Comparison of ENCODE assay signal across 8 cellular contexts in genomic region chr1:156592158-156592909, GRCh38. TPM values are rescaled to one million over a fixed set of nuclear protein-coding genes. Genes with fewer than 3 reads are reported as not detected.
DNase-seq lines count a peak whose midpoint lies in the region; ATAC-seq and TF ChIP-seq lines count a peak whose summit lies in the region.

No MANE protein-coding gene starts in this region.

- DNase-seq in H9 (no peak), T-helper 17 cell (no peak), C1 segment of cervical spinal cord (lab: John Stamatoyannopoulos, UW) (no peak)
- no peak for DNase-seq in stimulated activated CD4-positive, alpha-beta T cell treated with anti-CD3 and anti-CD28 coated beads, Interleukin-12 subunit alpha, Interleukin-12 subunit beta, amount 100 ng/mL, for 4 hours
- DNase-seq in activated effector memory CD4-positive, alpha-beta T cell treated with anti-CD3 and anti-CD28 coated beads, Interleukin-2, amount 50 U/mL, for 16 hours, result no peak

- H3K23me2 ChIP-seq in H9 (ENCODE audit: insufficient read length, low read depth, low read length, poor library complexity, severe bottlenecking), result peaks cover 3% of the 10 kb centered on the region

- no peaks in the 10 kb centered on the region for H3K9me3 Mint-ChIP-seq in H9

- TF ChIP-seq CTCF in H9 (conservative IDR thresholded peaks at IDR 0.05), result no peak
- no peak for TF ChIP-seq CTCF in gastroesophageal sphincter (IDR thresholded peaks at IDR 0.05)

- no peak overlapping the region for H3K56ac ChIP-seq in H9 (ENCODE audit: insufficient read length, low read depth, low read length)

- H2BK15ac ChIP-seq in H9 (ENCODE audit: low read depth, low read length), result no peak overlapping the region

- TF ChIP-seq EP300 in gastroesophageal sphincter (IDR thresholded peaks at IDR 0.05), result no peak

- peaks cover 0 to 48% of the 10 kb centered on the region in 2 donors for H3K36me3 ChIP-seq in gastroesophageal sphincter
- H3K36me3 ChIP-seq in skeletal muscle satellite cell (ENCODE audit: insufficient read depth, low read length), result peaks cover 42% of the 10 kb centered on the region

- no peak overlapping the region for H4K91ac ChIP-seq in H9 (ENCODE audit: insufficient read length, low read depth, low read length)

- peak overlapping the region; percentile 74 for H3K4me2 ChIP-seq in H9 (ENCODE audit: insufficient read depth, insufficient read length, low read length)
- H3K4me2 ChIP-seq in skeletal muscle satellite cell (ENCODE audit: low read length), result peak overlapping the region; percentile 93

- no peak overlapping the region for H2AFZ ChIP-seq in H9 (ENCODE audit: low read length)

- H3K4me3 ChIP-seq in gastroesophageal sphincter, result peak overlapping the region; percentile 80 to 83
- H3K4me3 ChIP-seq in skeletal muscle satellite cell (ENCODE audit: low read length), result peak overlapping the region; percentile 93

- H2BK20ac ChIP-seq in H9 (ENCODE audit: low read depth, low read length, poor library complexity, severe bottlenecking), result no peak overlapping the region

- no peak overlapping the region for H2BK5ac ChIP-seq in H9 (ENCODE audit: insufficient read length, low read length)

- TF ChIP-seq POLR2A in gastroesophageal sphincter (IDR thresholded peaks at IDR 0.05), result no peak

- H4K5ac ChIP-seq in H9 (ENCODE audit: insufficient read length, low read depth, low read length), result no peak overlapping the region

- H3K36me3 Mint-ChIP-seq in H9 (ENCODE audit: insufficient read depth in 1 of 3, low read depth in 3 of 3) (peaks cover 21 to 50% (median 39%) of the 10 kb centered on the region in 3 experiments; a peak in 6 of 7 replicates), T-helper 17 cell (ENCODE audit: low read depth) (peaks cover 14% of the 10 kb centered on the region)

- H3K4ac ChIP-seq in H9 (ENCODE audit: low read depth, low read length), result no peak overlapping the region

- H2AK5ac ChIP-seq in H9 (ENCODE audit: insufficient read length, low read length), result no peak overlapping the region

- H3K79me1 ChIP-seq in H9 (ENCODE audit: insufficient read depth, low read depth, low read length, poor library complexity, severe bottlenecking), result no peaks in the 10 kb centered on the region

- no peaks in the 10 kb centered on the region for H3K79me2 ChIP-seq in H9 (ENCODE audit: insufficient read depth, low read length)

- H2BK120ac ChIP-seq in H9 (ENCODE audit: low read depth, low read length, poor library complexity, severe bottlenecking), result no peak overlapping the region

- no CpG with 5 or more reads among the region's 16 CpGs for WGBS in H9 (ENCODE audit: extremely low coverage, insufficient read length, low lambda C conversion rate)
- 64 to 83% methylated on average over 5 to 8 of the region's 16 CpGs for WGBS in gastroesophageal sphincter (ENCODE audit: low coverage in 1 of 2), 2 donors

- H3K27ac Mint-ChIP-seq in H9 (peak overlapping the region in 2 of 3 experiments; percentile 9 to 45; a peak in 2 of 7 replicates), T-helper 17 cell (peak overlapping the region; percentile 76)

- H3K27me3 ChIP-seq in H9 (ENCODE audit: insufficient read depth, low read length), result no peaks in the 10 kb centered on the region
- no peaks in the 10 kb centered on the region for H3K27me3 ChIP-seq in gastroesophageal sphincter
- H3K27me3 ChIP-seq in skeletal muscle satellite cell (ENCODE audit: control insufficient read depth, insufficient read depth, low read length), result no peaks in the 10 kb centered on the region

- H3K23ac ChIP-seq in H9 (ENCODE audit: insufficient read length, low read depth, low read length), result no peak overlapping the region

- H3K9ac ChIP-seq in H9 (ENCODE audit: extremely low read depth, insufficient read length, low read length), result peak overlapping the region; percentile 63
- H3K9ac ChIP-seq in skeletal muscle satellite cell (ENCODE audit: low read depth, low read length), result peak overlapping the region; percentile 91

- H3K9me3 ChIP-seq in H9 (ENCODE audit: control insufficient read depth, low read depth, low read length) (no peaks in the 10 kb centered on the region), T-helper 17 cell (ENCODE audit: control insufficient read depth, low read length, poor library complexity, severe bottlenecking) (no peaks in the 10 kb centered on the region), gastroesophageal sphincter (no peaks in the 10 kb centered on the region), skeletal muscle satellite cell (replicated peaks; ENCODE audit: low read length) (no peaks in the 10 kb centered on the region)

- H3K4me1 Mint-ChIP-seq in H9, result peaks cover 16 to 17% of the 10 kb centered on the region in 2 experiments
- H3K4me1 Mint-ChIP-seq in T-helper 17 cell, result peaks cover 21% of the 10 kb centered on the region

- H3K27ac ChIP-seq in H9 (ENCODE audit: insufficient read length, low read depth, low read length) (no peak overlapping the region), gastroesophageal sphincter (peak overlapping the region; percentile 70 to 91 (median 86))

- no peak overlapping the region for H4K8ac ChIP-seq in H9 (replicated peaks; ENCODE audit: insufficient read length, low read depth, low read length)

- no peak overlapping the region for H2BK12ac ChIP-seq in H9 (ENCODE audit: insufficient read length, low read depth, low read length)

- H3K4me1 ChIP-seq in H9 (ENCODE audit: insufficient read depth, low read length) (no peaks in the 10 kb centered on the region), gastroesophageal sphincter (peaks cover 0 to 24% (median 5%) of the 10 kb centered on the region in 3 donors), skeletal muscle satellite cell (ENCODE audit: control insufficient read depth, insufficient read depth, low read length) (peaks cover 15% of the 10 kb centered on the region)

- H3K27me3 Mint-ChIP-seq in H9 (ENCODE audit: low read depth), result no peaks in the 10 kb centered on the region
- H3K27me3 Mint-ChIP-seq in T-helper 17 cell, result no peaks in the 10 kb centered on the region

- no peak overlapping the region for H3T11ph ChIP-seq in H9 (ENCODE audit: low read length)

- ATAC-seq in T-helper 17 cell (no peak), gastroesophageal sphincter (no peak), HG02938 (IDR thresholded peaks at IDR 0.05; ENCODE audit: unreplicated experiment) (no peak)

- peak overlapping the region; percentile 79 to 86 for H3K4me3 Mint-ChIP-seq in H9
- H3K4me3 Mint-ChIP-seq in T-helper 17 cell, result peak overlapping the region; percentile 85

- no peak overlapping the region for H3K18ac ChIP-seq in H9 (ENCODE audit: insufficient read length, low read depth, low read length)

- H3K14ac ChIP-seq in H9 (ENCODE audit: insufficient read depth, low read length), result peak overlapping the region; percentile 82; the same call in 1 of the 2 replicates

- peaks cover 2% of the 10 kb centered on the region for H4K20me1 ChIP-seq in H9 (ENCODE audit: control insufficient read depth, insufficient read depth, insufficient read length)

RNA-seq across cellular contexts. Expression of gene NAXE, which starts 0.8 kb away (rescaled TPM):
- 96.6 and 100 TPM in 2 replicates for total RNA-seq in H9 (2021)
- 10 to 100 TPM; 27.5 to 32.0 TPM for total RNA-seq in T-helper 17 cell
- total RNA-seq in gastroesophageal sphincter, result 10 to 100 TPM; 65.1 to 93.6 (median 73.4) TPM
- total RNA-seq in skeletal muscle satellite cell (2012; rRNA removed), result 81.9 and 87.4 TPM in 2 replicates

RNA-seq across cellular contexts. Expression of gene GPATCH4, which starts 8.9 kb away (rescaled TPM):
- total RNA-seq in H9 (2021) (64.6 and 71.7 TPM in 2 replicates), T-helper 17 cell (10 to 100 TPM; 39.2 to 39.6 TPM), gastroesophageal sphincter (10 to 100 TPM; 18.4 to 37.2 (median 24.0) TPM)
- total RNA-seq in skeletal muscle satellite cell (2012; rRNA removed), result 20.0 and 25.6 TPM in 2 replicates

RNA-seq across cellular contexts. Expression of gene TTC24, which starts 12.8 kb away (rescaled TPM):
- total RNA-seq in H9 (2021) (0.26 TPM in 1 of 2 replicates, not detected in the other), T-helper 17 cell (under 1 TPM in 1 of 2 donors, not detected in 1; 0.94 TPM), gastroesophageal sphincter (not detected)
- total RNA-seq in skeletal muscle satellite cell (2012; rRNA removed), result under 0.01 and 0.22 TPM in 2 replicates

RNA-seq across cellular contexts. Expression of gene IQGAP3, which starts 20.0 kb away (rescaled TPM):
- total RNA-seq in H9 (2021), result 24.5 and 24.7 TPM in 2 replicates
- not detected for total RNA-seq in T-helper 17 cell
- total RNA-seq in gastroesophageal sphincter, result under 1 TPM in 3 of 4 donors, not detected in 1; 0.27 to 0.58 (median 0.42) TPM
- 12.2 and 16.4 TPM in 2 replicates for total RNA-seq in skeletal muscle satellite cell (2012; rRNA removed)

RNA-seq across cellular contexts. Expression of gene HAPLN2, which starts 26.9 kb away (rescaled TPM):
- total RNA-seq in H9 (2021) (0.44 and 0.46 TPM in 2 replicates), T-helper 17 cell (under 1 TPM in 1 of 2 donors, not detected in 1; 0.35 TPM), gastroesophageal sphincter (1 to 10 TPM in 2 of 4 donors, under 1 TPM in 2; 0.13 to 3.0 (median 1.2) TPM)
- total RNA-seq in skeletal muscle satellite cell (2012; rRNA removed), result 0.25 and 0.44 TPM in 2 replicates
